In genomic region chr11:78594814-78595213, GRCh38 we compare ENCODE assay signal across 18 cellular contexts.
"Had no signal": no experiment of that assay in that cellular context is flagged by ENCODE, and none has a peak within 500 bp of the region (broad histone marks: within the 10 kb centered on the region; RNA-seq: fewer than 3 reads in every experiment).

No MANE protein-coding gene starts in this region.

- H3K4me3 ChIP-seq: ascending aorta, coronary artery, gastroesophageal sphincter, heart left ventricle, lung, upper lobe of right lung had no signal

- H3K27me3 ChIP-seq: ascending aorta, gastroesophageal sphincter, upper lobe of right lung had no signal

- H3K4me1 Mint-ChIP-seq: activated B cell treated with CpG ODN at 0.5 μM for 24 hours; activated naive CD4-positive, alpha-beta T cell treated with anti-CD3 and anti-CD28 coated beads, Interleukin-2, amount 50 U/mL, for 24 hours; central memory CD8-positive, alpha-beta T cell; stimulated activated naive B cell treated with anti-CD40 and anti-IgM and Interleukin-4, amounts not matched to agents 10 μg/mL and 1 μg/mL and 100 μg/mL, for 72 hours had no signal

- H3K27ac ChIP-seq: ascending aorta, coronary artery, gastroesophageal sphincter, heart left ventricle, upper lobe of right lung had no signal

- H3K9me3 Mint-ChIP-seq: activated B cell treated with CpG ODN at 0.5 μM for 24 hours; activated CD8-positive, alpha-beta T cell treated with anti-CD3 and anti-CD28 coated beads for 36 hours; activated naive CD4-positive, alpha-beta T cell treated with anti-CD3 and anti-CD28 coated beads, Interleukin-2, amount 50 U/mL, for 24 hours; activated T-cell treated with anti-CD3 and anti-CD28 coated beads, Interleukin-2, amount 50 U/mL, for 4 hours; central memory CD8-positive, alpha-beta T cell; mesothelial cell of epicardium; stimulated activated naive B cell treated with anti-CD40 and anti-IgM and Interleukin-4, amounts not matched to agents 10 μg/mL and 1 μg/mL and 100 μg/mL, for 72 hours; T-helper 2 cell treated with Interferon-gamma antibody and Interleukin-4, amounts not matched to agents 5 μg/mL and 100 μg/mL, for 36 hours had no signal

- H3K36me3 Mint-ChIP-seq: activated naive CD4-positive, alpha-beta T cell treated with anti-CD3 and anti-CD28 coated beads, Interleukin-2, amount 50 U/mL, for 24 hours; mesothelial cell of epicardium; stimulated activated naive B cell treated with anti-CD40 and anti-IgM and Interleukin-4, amounts not matched to agents 10 μg/mL and 1 μg/mL and 100 μg/mL, for 72 hours had no signal

- H3K9me3 ChIP-seq: ascending aorta, gastroesophageal sphincter, upper lobe of right lung had no signal

- H3K27me3 Mint-ChIP-seq: activated naive CD4-positive, alpha-beta T cell treated with anti-CD3 and anti-CD28 coated beads, Interleukin-2, amount 50 U/mL, for 24 hours had no signal

- H3K27ac Mint-ChIP-seq: activated B cell treated with CpG ODN at 0.5 μM for 24 hours; activated CD8-positive, alpha-beta T cell treated with anti-CD3 and anti-CD28 coated beads for 36 hours; activated naive CD4-positive, alpha-beta T cell treated with anti-CD3 and anti-CD28 coated beads, Interleukin-2, amount 50 U/mL, for 24 hours; stimulated activated naive B cell treated with anti-CD40 and anti-IgM and Interleukin-4, amounts not matched to agents 10 μg/mL and 1 μg/mL and 100 μg/mL, for 72 hours; T-helper 2 cell treated with Interferon-gamma antibody and Interleukin-4, amounts not matched to agents 5 μg/mL and 100 μg/mL, for 36 hours had no signal

- H3K36me3 ChIP-seq: ascending aorta, gastroesophageal sphincter, heart left ventricle, upper lobe of right lung had no signal

- H3K4me1 ChIP-seq: ascending aorta, heart left ventricle, upper lobe of right lung had no signal

- H3K4me3 Mint-ChIP-seq: activated B cell treated with CpG ODN at 0.5 μM for 24 hours; activated CD8-positive, alpha-beta T cell treated with anti-CD3 and anti-CD28 coated beads for 36 hours; activated naive CD4-positive, alpha-beta T cell treated with anti-CD3 and anti-CD28 coated beads, Interleukin-2, amount 50 U/mL, for 24 hours; activated T-cell treated with anti-CD3 and anti-CD28 coated beads, Interleukin-2, amount 50 U/mL, for 4 hours; central memory CD8-positive, alpha-beta T cell; mesothelial cell of epicardium; nephron progenitor cell; stimulated activated naive B cell treated with anti-CD40 and anti-IgM and Interleukin-4, amounts not matched to agents 10 μg/mL and 1 μg/mL and 100 μg/mL, for 72 hours; T-helper 2 cell treated with Interferon-gamma antibody and Interleukin-4, amounts not matched to agents 5 μg/mL and 100 μg/mL, for 36 hours had no signal

- DNase-seq: activated B cell treated with CpG ODN at 0.5 μM for 24 hours; activated CD4-positive, alpha-beta T cell treated with anti-CD3 and anti-CD28 coated beads for 4 hours; activated CD8-positive, alpha-beta memory T cell treated with anti-CD3 and anti-CD28 coated beads, Interleukin-2, amount 50 U/mL, for 4 hours; activated CD8-positive, alpha-beta T cell treated with anti-CD3 and anti-CD28 coated beads for 36 hours; activated T-cell treated with anti-CD3 and anti-CD28 coated beads, Interleukin-2, amount 50 U/mL, for 4 hours; heart left ventricle; occipital lobe; stimulated activated naive B cell treated with anti-CD40 and anti-IgM and Interleukin-4, amounts not matched to agents 10 μg/mL and 1 μg/mL and 100 μg/mL, for 72 hours; upper lobe of right lung had no signal
